In genomic region chrX:49884290-49884862, GRCh38 we compare ENCODE assay signal across 9 cellular contexts. TPM values are rescaled to one million over a fixed set of nuclear protein-coding genes. Genes with fewer than 3 reads are reported as not detected.
DNase-seq lines count a peak whose midpoint lies in the region; ATAC-seq, FAIRE-seq and TF ChIP-seq lines count a peak whose summit lies in the region.
"Had no signal": no experiment of that assay in that cellular context is flagged by ENCODE, and none has a peak within 500 bp of the region (broad histone marks: within the 10 kb centered on the region; RNA-seq: fewer than 3 reads in every experiment).

No MANE protein-coding gene starts in this region.

- no peak overlapping the region for H3K4me3 Mint-ChIP-seq in osteocyte (ENCODE audit: unreplicated experiment)

- H3K4me2 ChIP-seq in OCI-LY3 (ENCODE audit: low read length), result no peak overlapping the region

- H3K27me3 ChIP-seq in AG04450 (ENCODE audit: control insufficient read depth, insufficient read depth, low read length), result no peaks in the 10 kb centered on the region
- no peaks in the 10 kb centered on the region for H3K27me3 ChIP-seq in OCI-LY3 (ENCODE audit: low read depth, low read length)
- H3K27me3 ChIP-seq in uterus, result no peaks in the 10 kb centered on the region

- DNase-seq in AG04450 (ENCODE audit: low read depth, low spot score) (no peak), HTR-8/SVneo (ENCODE audit: insufficient read length, low spot score) (peak; percentile 18), fibroblast of peridontal ligament (ENCODE audit: extremely low read depth) (peak; percentile 42), osteocyte (ENCODE audit: extremely low spot score, unreplicated experiment) (no peak), uterus (peak; percentile 38 to 39)
- peak; percentile 67 for DNase-seq in activated T-cell treated with anti-CD3 and anti-CD28 coated beads, Interleukin-2, amount 50 U/mL, for 1 hour

- no peak for FAIRE-seq in HTR-8/SVneo (lab: Jason Lieb, UNC)

- TF ChIP-seq CTCF in AG04450 (IDR thresholded peaks at IDR 0.05; ENCODE audit: low read depth, low read length), result peak; percentile 71
- TF ChIP-seq CTCF in OCI-LY3 (IDR thresholded peaks at IDR 0.05; ENCODE audit: low read depth, low read length), result peak; percentile 78
- peak; percentile 60 for TF ChIP-seq CTCF in osteocyte (IDR thresholded peaks at IDR 0.05)
- peak; percentile 21 to 61 (median 48) for TF ChIP-seq CTCF in uterus (IDR thresholded peaks at IDR 0.05)

- H3K27ac Mint-ChIP-seq in osteocyte (ENCODE audit: unreplicated experiment), result no peak overlapping the region

- no peaks in the 10 kb centered on the region for H3K27me3 Mint-ChIP-seq in osteocyte (ENCODE audit: unreplicated experiment)

- POLR2A ChIA-PET in AG04450 (lab: Yijun Ruan, JAX), result no interaction called here

- intact Hi-C loops in uterus (cut with DNase I; ENCODE audit: low total_unique reads), result no loop called here

- H4K20me1 ChIP-seq in OCI-LY3 (ENCODE audit: insufficient read depth, low read length), result no peaks in the 10 kb centered on the region

- no peak overlapping the region for H3K27ac ChIP-seq in AG04450 (ENCODE audit: low read depth, low read length)
- no peak overlapping the region for H3K27ac ChIP-seq in OCI-LY3 (ENCODE audit: low read length)
- H3K27ac ChIP-seq in uterus, result no peak overlapping the region

- H3K9ac ChIP-seq in OCI-LY3 (ENCODE audit: low read length), result no peak overlapping the region

- H3K4me1 ChIP-seq in OCI-LY3 (ENCODE audit: low read length) (peaks cover 5% of the 10 kb centered on the region; the same call in 1 of the 2 replicates), uterus (no peaks in the 10 kb centered on the region)

- H3K9me3 ChIP-seq in AG04450 (ENCODE audit: control insufficient read depth, insufficient read depth, low read length), result no peaks in the 10 kb centered on the region
- H3K9me3 ChIP-seq in OCI-LY3 (ENCODE audit: insufficient read depth, low read length), result no peaks in the 10 kb centered on the region
- no peaks in the 10 kb centered on the region for H3K9me3 ChIP-seq in uterus

- peaks cover 3% of the 10 kb centered on the region for H3K9me3 Mint-ChIP-seq in osteocyte (ENCODE audit: unreplicated experiment)

- no peak overlapping the region for H3K4me3 ChIP-seq in AG04450 (ENCODE audit: low read depth, low read length)
- H3K4me3 ChIP-seq in OCI-LY3 (ENCODE audit: low read length), result no peak overlapping the region
- H3K4me3 ChIP-seq in uterus, result no peak overlapping the region

- no peak overlapping the region for H2AFZ ChIP-seq in OCI-LY3 (ENCODE audit: low read depth, low read length)

- H3K36me3 ChIP-seq in OCI-LY3 (replicated peaks; ENCODE audit: low read depth, low read length), result no peaks in the 10 kb centered on the region
- no peaks in the 10 kb centered on the region for H3K36me3 ChIP-seq in uterus

- peaks cover 2% of the 10 kb centered on the region for H3K36me3 Mint-ChIP-seq in osteocyte (ENCODE audit: unreplicated experiment)

- no peaks in the 10 kb centered on the region for H3K79me2 ChIP-seq in OCI-LY3 (ENCODE audit: low read length)

- CTCF ChIA-PET in AG04450 (lab: Charles Lee), result interaction anchor here (0.6 to 2.8 kb wide), 20 partner anchors 9 to 695 kb away, joined by 3 to 17 read pairs (median 4); partner anchors contain the start of genes CCNB3 and CLCN5

- TF ChIP-seq POLR2A in uterus (IDR thresholded peaks at IDR 0.05), result no peak

- H3K4me1 Mint-ChIP-seq in osteocyte (ENCODE audit: unreplicated experiment), result peaks cover 6% of the 10 kb centered on the region

- peak; percentile 53 for ATAC-seq in GM18511 (IDR thresholded peaks at IDR 0.05; ENCODE audit: unreplicated experiment)

RNA-seq across cellular contexts. Expression of gene USP27X, which starts 5.1 kb away (rescaled TPM):
- polyA plus RNA-seq in AG04450 (2011; rRNA removed), result 4.2 and 4.3 TPM in 2 replicates
- polyA minus RNA-seq in AG04450 (2011; rRNA and poly(A)+ RNA removed), result 4.9 and 5.3 TPM in 2 replicates
- total RNA-seq in osteocyte, result 4.5 and 4.6 TPM in 2 replicates
- 10 to 100 TPM in 1 of 4 donors, 1 to 10 TPM in 2, under 1 TPM in 1; 0.59 to 15.6 (median 4.1) TPM for total RNA-seq in uterus

RNA-seq across cellular contexts. Expression of gene CLCN5, which starts 38.0 kb away (rescaled TPM):
- polyA plus RNA-seq in AG04450 (2011; rRNA removed), result 1.9 and 2.2 TPM in 2 replicates
- 7.3 and 10.3 TPM in 2 replicates for polyA minus RNA-seq in AG04450 (2011; rRNA and poly(A)+ RNA removed)
- 12.5 and 13.1 TPM in 2 replicates for total RNA-seq in osteocyte
- 10 to 100 TPM in 2 of 4 donors, 1 to 10 TPM in 2; 6.4 to 81.2 (median 11.0) TPM for total RNA-seq in uterus

RNA-seq across cellular contexts. Expression of gene PAGE4, which starts 55.3 kb away (rescaled TPM):
- polyA plus RNA-seq in AG04450 (2011; rRNA removed), result not detected in 2 replicates
- not detected in 2 replicates for polyA minus RNA-seq in AG04450 (2011; rRNA and poly(A)+ RNA removed)
- total RNA-seq in osteocyte (not detected in 2 replicates), uterus (10 to 100 TPM in 1 of 4 donors, 1 to 10 TPM in 1, not detected in 2; 1.5 to 77.2 TPM)
- total RNA-seq: skeletal muscle tissue had no signal

Comparison
In these comparisons a context has a peak if more than half of its experiments do, and no peak if none do; other contexts are left out.
1. DNase-seq: peak in HTR-8/SVneo (single experiment), activated T-cell treated with anti-CD3 and anti-CD28 coated beads, Interleukin-2, amount 50 U/mL, for 1 hour (single experiment), fibroblast of peridontal ligament (single experiment) and uterus (2 of 2); none in AG04450 (single experiment) and osteocyte (single experiment).
2. Peak in every context shown above with its lines, with median percentiles within 50 percentile points of each other: CTCF ChIP-seq.